In genomic region chr18:46051731-46052461, GRCh38 we compare ENCODE assay signal across 13 cellular contexts. TPM values are rescaled to one million over a fixed set of nuclear protein-coding genes. Genes with fewer than 3 reads are reported as not detected.
A peak's percentile ranks its signal among the peaks of the same experiment; 100 is the strongest.
DNase-seq lines count a peak whose midpoint lies in the region; ATAC-seq and TF ChIP-seq lines count a peak whose summit lies in the region.
"Had no signal": no experiment of that assay in that cellular context is flagged by ENCODE, and none has a peak within 500 bp of the region (broad histone marks: within the 10 kb centered on the region; RNA-seq: fewer than 3 reads in every experiment).

No MANE protein-coding gene starts in this region.

- peak overlapping the region; percentile 54 to 75 (median 69) for H3K27ac ChIP-seq in right lobe of liver
- peak overlapping the region in 1 of 2 donors; percentile 1 for H3K27ac ChIP-seq in thoracic aorta
- H3K27ac ChIP-seq: suprapubic skin had no signal

- H3K4me3 Mint-ChIP-seq in stimulated activated naive B cell treated with anti-CD40 and anti-IgM and Interleukin-4, amounts not matched to agents 10 μg/mL and 1 μg/mL and 100 μg/mL, for 72 hours, result no peak overlapping the region
- H3K4me3 Mint-ChIP-seq: activated naive CD4-positive, alpha-beta T cell treated with anti-CD3 and anti-CD28 coated beads, Interleukin-2, amount 50 U/mL, for 24 hours had no signal

- intact Hi-C loops in right lobe of liver (cut with DNase I), result no loop called here

- no peaks in the 10 kb centered on the region for H3K36me3 Mint-ChIP-seq in stimulated activated naive B cell treated with anti-CD40 and anti-IgM and Interleukin-4, amounts not matched to agents 10 μg/mL and 1 μg/mL and 100 μg/mL, for 72 hours

- no peak for TF ChIP-seq CTCF in choroid plexus epithelial cell (conservative IDR thresholded peaks at IDR 0.05; ENCODE audit: low read depth, low read length)
- no peak for TF ChIP-seq CTCF in right lobe of liver (IDR thresholded peaks at IDR 0.05)
- TF ChIP-seq CTCF in thoracic aorta (IDR thresholded peaks at IDR 0.05), result no peak

- ATAC-seq in right lobe of liver (peak; percentile 93 to 97 (median 96)), thoracic aorta (ENCODE audit: insufficient number of reproducible peaks, low FRiP score, low read depth) (peak; percentile 47), GM18909 (IDR thresholded peaks at IDR 0.05; ENCODE audit: poor library complexity, unreplicated experiment) (no peak)
- no peak for ATAC-seq in stimulated activated naive B cell treated with anti-CD40 and anti-IgM and Interleukin-4, amounts not matched to agents 10 μg/mL and 1 μg/mL and 100 μg/mL, for 72 hours (replicated peaks)

- H3K9me3 Mint-ChIP-seq in stimulated activated naive B cell treated with anti-CD40 and anti-IgM and Interleukin-4, amounts not matched to agents 10 μg/mL and 1 μg/mL and 100 μg/mL, for 72 hours, result no peaks in the 10 kb centered on the region
- H3K9me3 Mint-ChIP-seq: activated naive CD4-positive, alpha-beta T cell treated with anti-CD3 and anti-CD28 coated beads, Interleukin-2, amount 50 U/mL, for 24 hours had no signal

- H3K27me3 ChIP-seq in right lobe of liver, result no peaks in the 10 kb centered on the region
- no peaks in the 10 kb centered on the region for H3K27me3 ChIP-seq in thoracic aorta (replicated peaks; ENCODE audit: insufficient read depth)
- H3K27me3 ChIP-seq: suprapubic skin had no signal

- H3K4me1 Mint-ChIP-seq in stimulated activated naive B cell treated with anti-CD40 and anti-IgM and Interleukin-4, amounts not matched to agents 10 μg/mL and 1 μg/mL and 100 μg/mL, for 72 hours, result peaks cover 8 to 21% of the 10 kb centered on the region in 2 donors

- no peaks in the 10 kb centered on the region for H3K27me3 Mint-ChIP-seq in stimulated activated naive B cell treated with anti-CD40 and anti-IgM and Interleukin-4, amounts not matched to agents 10 μg/mL and 1 μg/mL and 100 μg/mL, for 72 hours
- H3K27me3 Mint-ChIP-seq: activated naive CD4-positive, alpha-beta T cell treated with anti-CD3 and anti-CD28 coated beads, Interleukin-2, amount 50 U/mL, for 24 hours had no signal

- H3K4me1 ChIP-seq in right lobe of liver (peaks cover 0 to 21% (median 9%) of the 10 kb centered on the region in 4 donors), thoracic aorta (ENCODE audit: control insufficient read depth in 1 of 2, low read depth in 2 of 2) (peaks cover 7 to 26% of the 10 kb centered on the region in 2 donors)

- H3K9me3 ChIP-seq in right lobe of liver (no peaks in the 10 kb centered on the region), thoracic aorta (no peaks in the 10 kb centered on the region)
- H3K9me3 ChIP-seq: suprapubic skin had no signal

- peak; percentile 33 for TF ChIP-seq POLR2A in right lobe of liver (IDR thresholded peaks at IDR 0.05)

- H3K36me3 ChIP-seq in right lobe of liver (no peaks in the 10 kb centered on the region), thoracic aorta (no peaks in the 10 kb centered on the region)
- H3K36me3 ChIP-seq: suprapubic skin had no signal

- peak; percentile 52 for DNase-seq in HuH-7 (ENCODE audit: low spot score)
- peak; percentile 97 for DNase-seq in choroid plexus epithelial cell (ENCODE audit: low read depth)
- DNase-seq in right lobe of liver, result peak in 2 of 3 donors; percentile 25 to 81
- no peak for DNase-seq in thoracic aorta (ENCODE audit: low spot score)
- DNase-seq in stimulated activated naive B cell treated with anti-CD40 and anti-IgM and Interleukin-4, amounts not matched to agents 10 μg/mL and 1 μg/mL and 100 μg/mL, for 72 hours, result no peak
- DNase-seq in NCI-H128 (lab: John Stamatoyannopoulos, UW; ENCODE audit: unreplicated experiment), result no peak
- DNase-seq in activated T-cell treated with anti-CD3 and anti-CD28 coated beads for 4 hours, result no peak
- DNase-seq: activated CD4-positive, alpha-beta T cell treated with anti-CD3 and anti-CD28 coated beads for 48 hours; NCI-H2081 treated with DMSO at 0.1 percent for 48 hours; RPMI8226 had no signal

- H3K4me3 ChIP-seq in choroid plexus epithelial cell (ENCODE audit: low read depth, low read length) (no peak overlapping the region), right lobe of liver (peak overlapping the region in 1 of 3 donors; percentile 31), thoracic aorta (no peak overlapping the region)
- H3K4me3 ChIP-seq: suprapubic skin had no signal

- WGBS in right lobe of liver (ENCODE audit: insufficient coverage, low coverage, low lambda C conversion rate, missing lambda C conversion rate), result 32% methylated on average over 6 of the region's 6 CpGs

- no peak overlapping the region for H3K27ac Mint-ChIP-seq in stimulated activated naive B cell treated with anti-CD40 and anti-IgM and Interleukin-4, amounts not matched to agents 10 μg/mL and 1 μg/mL and 100 μg/mL, for 72 hours
- H3K27ac Mint-ChIP-seq: activated naive CD4-positive, alpha-beta T cell treated with anti-CD3 and anti-CD28 coated beads, Interleukin-2, amount 50 U/mL, for 24 hours had no signal

RNA-seq across cellular contexts. Expression of gene PSTPIP2, which starts 20.2 kb away (rescaled TPM):
- total RNA-seq in right lobe of liver (10 to 100 TPM in 2 of 6 experiments, 1 to 10 TPM in 4; 4.0 to 15.2 (median 8.6) TPM), thoracic aorta (10 to 100 TPM; 11.9 to 21.5 TPM)

RNA-seq across cellular contexts. Expression of gene ATP5F1A, which starts 46.2 kb away (rescaled TPM):
- total RNA-seq in right lobe of liver, result 100 to 1,000 TPM; 243 to 405 (median 286) TPM
- 100 to 1,000 TPM; 240 to 264 TPM for total RNA-seq in thoracic aorta

RNA-seq across cellular contexts. Expression of gene HAUS1, which starts 52.3 kb away (rescaled TPM):
- total RNA-seq in right lobe of liver (10 to 100 TPM in 2 of 6 experiments, 1 to 10 TPM in 4; 4.0 to 15.4 (median 5.9) TPM), thoracic aorta (10 to 100 TPM; 12.9 to 21.3 TPM)

Comparison
In these comparisons a context has a peak if more than half of its experiments do, and no peak if none do; other contexts are left out.
1. DNase-seq: peak in HuH-7 (single experiment), choroid plexus epithelial cell (single experiment) and right lobe of liver (2 of 3); none in thoracic aorta (single experiment), stimulated activated naive B cell treated with anti-CD40 and anti-IgM and Interleukin-4, amounts not matched to agents 10 μg/mL and 1 μg/mL and 100 μg/mL, for 72 hours (single experiment), NCI-H128 (single experiment) and activated T-cell treated with anti-CD3 and anti-CD28 coated beads for 4 hours (single experiment).
2. ATAC-seq: peak in right lobe of liver (4 of 4) and thoracic aorta (single experiment); none in stimulated activated naive B cell treated with anti-CD40 and anti-IgM and Interleukin-4, amounts not matched to agents 10 μg/mL and 1 μg/mL and 100 μg/mL, for 72 hours (0 of 2) and GM18909 (single experiment).